Comparison of ENCODE assay signal across 23 cellular contexts in the genomic region with DNA sequence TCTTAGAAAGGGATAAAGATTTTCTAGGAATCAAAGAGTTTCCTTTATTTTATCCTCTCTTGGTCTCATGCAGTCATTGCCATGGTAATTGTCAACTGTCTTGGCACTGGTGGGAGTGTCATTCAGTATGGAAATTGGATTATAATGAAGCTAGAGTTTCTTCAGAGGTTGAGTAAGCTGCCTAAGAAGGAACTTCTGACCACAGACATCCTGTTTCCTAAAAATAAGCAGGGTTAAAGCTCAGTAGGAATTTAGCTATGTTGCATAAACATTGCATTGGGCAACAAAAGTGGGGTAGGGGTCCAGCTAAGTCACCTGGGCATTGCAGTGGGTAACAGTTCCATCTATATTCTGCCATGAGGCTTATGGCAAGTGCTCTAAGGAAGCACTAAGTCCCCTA.
A peak's percentile ranks its signal among the peaks of the same experiment; 100 is the strongest.
DNase-seq lines count a peak whose midpoint lies in the region; ATAC-seq and TF ChIP-seq lines count a peak whose summit lies in the region.
"Had no signal": no experiment of that assay in that cellular context is flagged by ENCODE, and none has a peak within 500 bp of the region (broad histone marks: within the 10 kb centered on the region; RNA-seq: fewer than 3 reads in every experiment).

No MANE protein-coding gene starts in this region.

- peak; percentile 62 to 69 for ATAC-seq in lower lobe of right lung
- ATAC-seq: T-helper 17 cell had no signal

- H3K4me3 ChIP-seq in OCI-LY7 (ENCODE audit: low read depth, low read length, poor library complexity, severe bottlenecking): no peak overlapping the region
- no peak overlapping the region for H3K4me3 ChIP-seq in lower lobe of right lung
- H3K4me3 ChIP-seq in foreskin fibroblast (ENCODE audit: low read depth in 1 of 2, low read length in 2 of 2): no peak overlapping the region
- H3K4me3 ChIP-seq: breast epithelium, spleen had no signal

- H4K20me1 ChIP-seq in OCI-LY7 (ENCODE audit: insufficient read depth, low read length): no peaks in the 10 kb centered on the region

- H3K27me3 ChIP-seq in lower lobe of right lung (ENCODE audit: low read depth): no peaks in the 10 kb centered on the region
- H3K27me3 ChIP-seq: breast epithelium had no signal

- peaks cover 9% of the 10 kb centered on the region for H3K4me1 ChIP-seq in OCI-LY7 (ENCODE audit: insufficient read depth, low read length, poor library complexity, severe bottlenecking)
- H3K4me1 ChIP-seq in lower lobe of right lung: no peaks in the 10 kb centered on the region
- H3K4me1 ChIP-seq: breast epithelium had no signal

- DNase-seq in AML-193 (lab: John Stamatoyannopoulos, UW): peak; percentile 89 to 91
- DNase-seq in KBM-7: peak; percentile 49
- no peak for DNase-seq in OCI-LY7 (ENCODE audit: low spot score)
- no peak for DNase-seq in lower lobe of right lung
- DNase-seq in ecto neural progenitor cell (ENCODE audit: low spot score): no peak
- DNase-seq in glomerular visceral epithelial cell (ENCODE audit: extremely low spot score): no peak
- no peak for DNase-seq in foreskin fibroblast
- no peak for DNase-seq in activated CD4-positive, CD25-positive, alpha-beta regulatory T cell (lab: John Stamatoyannopoulos, UW)
- DNase-seq: activated CD4-positive, alpha-beta T cell treated with anti-CD3 and anti-CD28 coated beads, Interleukin-2, amount 50 U/mL, for 48 hours; activated effector memory CD4-positive, alpha-beta T cell treated with anti-CD3 and anti-CD28 coated beads, Interleukin-2, amount 50 U/mL, for 16 hours; CD4-positive, CD25-positive, alpha-beta regulatory T cell; DMS 273 treated with DMSO at 0.1 percent for 48 hours; hippocampal formation; KG1; NCI-H1105; NCI-H2107; NCI-H510A; retina; Right ventricle myocardium superior; spleen; stimulated activated CD4-positive, alpha-beta T cell treated with anti-CD3 and anti-CD28 coated beads, Interleukin-4, amount 100 ng/mL, for 4 hours; T-helper 17 cell had no signal

- POLR2A ChIA-PET in OCI-LY7 (lab: Charles Lee): interaction anchor here (0.6 to 2.9 kb wide), 4 partner anchors 8 to 45 kb away, joined by 3 to 14 read pairs (median 4); no protein-coding TSS in a partner anchor

- BruUV-seq in OCI-LY7 (replicated peaks; lab: Mats Ljungman, UMichigan): no TSS peak

- no peaks in the 10 kb centered on the region for H3K9me3 ChIP-seq in OCI-LY7 (ENCODE audit: low read length)
- H3K9me3 ChIP-seq in lower lobe of right lung: no peaks in the 10 kb centered on the region
- H3K9me3 ChIP-seq: breast epithelium, spleen had no signal

- no peak overlapping the region for H2AFZ ChIP-seq in OCI-LY7 (ENCODE audit: low read length)

- in situ Hi-C loops in KBM-7 (cut with MboI; ENCODE audit: low pct_unique_long_range_greater_than_20kb, low sequenced_read_pairs): no loop called here

- no peak for TF ChIP-seq CTCF in OCI-LY7 (conservative IDR thresholded peaks at IDR 0.05; ENCODE audit: low read length)
- TF ChIP-seq CTCF in lower lobe of right lung (IDR thresholded peaks at IDR 0.05): no peak
- no peak for TF ChIP-seq CTCF in foreskin fibroblast (IDR thresholded peaks at IDR 0.05; ENCODE audit: low read depth, low read length)

- H3K79me2 ChIP-seq in OCI-LY7 (ENCODE audit: insufficient read depth, low read depth, low read length): no peaks in the 10 kb centered on the region

- H3K27ac ChIP-seq in OCI-LY7 (ENCODE audit: low read depth, low read length, poor library complexity, severe bottlenecking) (no peak overlapping the region), lower lobe of right lung (no peak overlapping the region)
- H3K27ac ChIP-seq: breast epithelium had no signal

- H3K4me2 ChIP-seq in OCI-LY7 (ENCODE audit: low read length): peak overlapping the region; percentile 30; the same call in 1 of the 2 replicates

- no peaks in the 10 kb centered on the region for H3K9me2 ChIP-seq in OCI-LY7 (ENCODE audit: insufficient read depth, low read length)

- H3K36me3 ChIP-seq in OCI-LY7 (ENCODE audit: insufficient read depth, low read length) (no peaks in the 10 kb centered on the region), lower lobe of right lung (no peaks in the 10 kb centered on the region)
- H3K36me3 ChIP-seq: breast epithelium, spleen had no signal

- intact Hi-C loops in OCI-LY7 (cut with micrococcal nuclease; ENCODE audit: unreplicated experiment): no loop called here
- intact Hi-C loops in lower lobe of right lung (cut with DNase I): no loop called here

- CTCF ChIA-PET in OCI-LY7 (lab: Charles Lee; ENCODE audit: unreplicated experiment): no interaction called here

Comparison
In these comparisons a context has a peak if more than half of its experiments do, and no peak if none do; other contexts are left out.
1. DNase-seq: peak in AML-193 (2 of 2) and KBM-7 (single experiment); none in OCI-LY7 (single experiment), lower lobe of right lung (single experiment), ecto neural progenitor cell (single experiment), glomerular visceral epithelial cell (single experiment), foreskin fibroblast (0 of 2) and activated CD4-positive, CD25-positive, alpha-beta regulatory T cell (0 of 4).